ENCODE assay signal across 14 cellular contexts in genomic region chr2:233437439-233437955, GRCh38.
"Had no signal": no experiment of that assay in that cellular context is flagged by ENCODE, and none has a peak within 500 bp of the region (broad histone marks: within the 10 kb centered on the region; RNA-seq: fewer than 3 reads in every experiment).

No MANE protein-coding gene starts in this region.

- H3K9me3 Mint-ChIP-seq: naive B cell; stimulated activated naive CD8-positive, alpha-beta T cell treated with anti-CD3 and anti-CD28 coated beads, Interleukin-15, Interleukin-2, amounts not matched to agents 100 ng/mL and 50 ng/mL, for 24 hours had no signal

- H3K4me3 ChIP-seq: upper lobe of left lung had no signal

- H3K27me3 Mint-ChIP-seq: naive B cell; stimulated activated naive CD8-positive, alpha-beta T cell treated with anti-CD3 and anti-CD28 coated beads, Interleukin-15, Interleukin-2, amounts not matched to agents 100 ng/mL and 50 ng/mL, for 24 hours had no signal

- H3K27me3 ChIP-seq: neutrophil, upper lobe of left lung had no signal

- ATAC-seq: activated CD4-positive, CD25-positive, alpha-beta regulatory T cell treated with anti-CD3 and anti-CD28 coated beads, Interleukin-2, amount 50 U/mL, for 24 hours; left colon had no signal

- H3K27ac Mint-ChIP-seq: stimulated activated naive CD8-positive, alpha-beta T cell treated with anti-CD3 and anti-CD28 coated beads, Interleukin-15, Interleukin-2, amounts not matched to agents 100 ng/mL and 50 ng/mL, for 24 hours had no signal

- DNase-seq: foreskin melanocyte; mammary epithelial cell; naive B cell; retina; small intestine; stimulated activated CD4-positive, alpha-beta T cell treated with anti-CD3 and anti-CD28 coated beads, Interleukin-4, amount 100 ng/mL, for 24 hours; T-helper 9 cell; upper lobe of left lung had no signal

- H3K4me3 Mint-ChIP-seq: naive B cell; stimulated activated naive CD8-positive, alpha-beta T cell treated with anti-CD3 and anti-CD28 coated beads, Interleukin-15, Interleukin-2, amounts not matched to agents 100 ng/mL and 50 ng/mL, for 24 hours had no signal

- H3K4me1 ChIP-seq: parathyroid adenoma, upper lobe of left lung had no signal

- H3K9me3 ChIP-seq: neutrophil, upper lobe of left lung had no signal

- H3K27ac ChIP-seq: epithelial cell of prostate, neutrophil, parathyroid adenoma, upper lobe of left lung had no signal
